Comparison of ENCODE assay signal across 1 cellular context in genomic region chr1:20660363-20661234, GRCh38.
A peak's percentile ranks its signal among the peaks of the same experiment; 100 is the strongest.
TF ChIP-seq lines count a peak whose summit lies in the region.

No MANE protein-coding gene starts in this region.

TF ChIP-seq in HepG2, 621 proteins besides CTCF, POLR2A, EP300 and RAD21 (continues in another document):
- TF ChIP-seq ZNF724P (CRISPR knock-in tag; IDR thresholded peaks at IDR 0.05; ENCODE audit: borderline replicate concordance) (no peak), ZNF503 (CRISPR knock-in tag; IDR thresholded peaks at IDR 0.05) (no peak), POLR2AphosphoS2 (IDR thresholded peaks at IDR 0.05; ENCODE audit: low read depth, low read length) (no peak), NR0B2 (CRISPR knock-in tag; IDR thresholded peaks at IDR 0.05) (0 out of 2 replicates have a peak, but pooled peaks have one; percentile 14), HOXA5 (CRISPR knock-in tag; IDR thresholded peaks at IDR 0.05) (peak; percentile 4; the same call in 1 of the 2 replicates), ZNF770 (CRISPR knock-in tag; IDR thresholded peaks at IDR 0.05) (no peak), SALL2 (CRISPR knock-in tag; IDR thresholded peaks at IDR 0.05) (peak; percentile 40; the same call in 1 of the 2 replicates), KLF9 (CRISPR knock-in tag; IDR thresholded peaks at IDR 0.05; ENCODE audit: low read depth) (0 out of 2 replicates have a peak, but pooled peaks have one; percentile 10), HMGXB3 (CRISPR knock-in tag; IDR thresholded peaks at IDR 0.05; ENCODE audit: borderline replicate concordance) (peak; percentile 1; the same call in 1 of the 2 replicates), ZNF281 (CRISPR knock-in tag; IDR thresholded peaks at IDR 0.05; ENCODE audit: borderline replicate concordance) (0 out of 2 replicates have a peak, but pooled peaks have one; percentile 5), JUNB (CRISPR knock-in tag; IDR thresholded peaks at IDR 0.05; ENCODE audit: borderline replicate concordance) (no peak), ZNF644 (CRISPR knock-in tag; IDR thresholded peaks at IDR 0.05; ENCODE audit: low read depth) (no peak), SRY (CRISPR knock-in tag; IDR thresholded peaks at IDR 0.05) (peak; percentile 52; the same call in 1 of the 2 replicates), NFKBIZ (CRISPR knock-in tag; IDR thresholded peaks at IDR 0.05) (no peak), RORA (CRISPR knock-in tag; IDR thresholded peaks at IDR 0.05) (no peak), THAP8 (CRISPR knock-in tag; IDR thresholded peaks at IDR 0.05; ENCODE audit: borderline replicate concordance) (peak; percentile 43; the same call in 1 of the 2 replicates), PRDM10 (CRISPR knock-in tag; IDR thresholded peaks at IDR 0.05; ENCODE audit: low read depth) (0 out of 2 replicates have a peak, but pooled peaks have one; percentile 7), MIXL1 (CRISPR knock-in tag; IDR thresholded peaks at IDR 0.05) (no peak), IKZF1 (IDR thresholded peaks at IDR 0.05) (no peak), LBX2 (CRISPR knock-in tag; IDR thresholded peaks at IDR 0.05; ENCODE audit: borderline replicate concordance) (no peak), ZNF143 (CRISPR knock-in tag; IDR thresholded peaks at IDR 0.05) (peak; percentile 28; the same call in 1 of the 2 replicates), MAFF (IDR thresholded peaks at IDR 0.05; ENCODE audit: low read depth, low read length) (no peak), ZNF83 (CRISPR knock-in tag; IDR thresholded peaks at IDR 0.05; ENCODE audit: borderline replicate concordance) (no peak), PRDM15 (CRISPR knock-in tag; IDR thresholded peaks at IDR 0.05) (peak; percentile 16; the same call in 1 of the 2 replicates), ZNF3 (CRISPR knock-in tag; IDR thresholded peaks at IDR 0.05) (no peak), RXRA (CRISPR knock-in tag; IDR thresholded peaks at IDR 0.05) (no peak), MAZ (IDR thresholded peaks at IDR 0.05; ENCODE audit: borderline replicate concordance, low read depth, low read length) (no peak), MAZ (CRISPR knock-in tag; IDR thresholded peaks at IDR 0.05; ENCODE audit: low read depth) (peak; percentile 3; the same call in 1 of the 2 replicates), CREM (IDR thresholded peaks at IDR 0.05) (no peak), CREM (CRISPR knock-in tag; IDR thresholded peaks at IDR 0.05) (no peak), SRSF1 (optimal IDR thresholded peaks at IDR 0.05; ENCODE audit: low read depth, low read length) (peak; percentile 7), SMYD3 (CRISPR knock-in tag; IDR thresholded peaks at IDR 0.05) (no peak), DPF2 (CRISPR knock-in tag; IDR thresholded peaks at IDR 0.05; ENCODE audit: borderline replicate concordance, low read depth) (no peak), RNF2 (conservative IDR thresholded peaks at IDR 0.05; ENCODE audit: low read depth) (no peak), PHF20 (CRISPR knock-in tag; IDR thresholded peaks at IDR 0.05) (no peak), ZMYM4 (CRISPR knock-in tag; IDR thresholded peaks at IDR 0.05) (no peak), CAMTA2 (CRISPR knock-in tag; IDR thresholded peaks at IDR 0.05; ENCODE audit: borderline replicate concordance) (0 out of 2 replicates have a peak, but pooled peaks have one; percentile 21), MLX (CRISPR knock-in tag; IDR thresholded peaks at IDR 0.05) (no peak), KLF6 (CRISPR knock-in tag; IDR thresholded peaks at IDR 0.05) (0 out of 2 replicates have a peak, but pooled peaks have one; percentile 7)
